ENCODE assay signal across 20 cellular contexts in the genomic region with DNA sequence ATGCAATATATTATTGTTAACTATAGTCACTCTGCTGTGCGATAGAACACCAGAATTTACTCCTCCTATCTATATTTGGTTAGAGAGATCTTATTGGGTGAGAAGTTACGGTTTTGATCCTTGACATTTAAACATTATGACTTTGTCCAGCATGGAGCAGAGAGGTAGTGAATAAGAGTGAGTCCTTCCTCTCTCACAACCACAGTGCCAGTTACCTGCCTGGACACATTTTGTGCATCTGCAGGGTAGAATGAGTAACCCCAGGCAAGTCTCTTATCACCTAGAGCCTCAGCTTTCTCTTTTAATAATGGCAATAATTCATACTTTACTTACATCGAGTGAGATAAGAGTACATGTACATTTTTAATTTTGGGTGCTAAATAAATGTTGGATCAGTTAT. TPM values are rescaled to one million over a fixed set of nuclear protein-coding genes. Genes with fewer than 3 reads are reported as not detected.
A peak's percentile ranks its signal among the peaks of the same experiment; 100 is the strongest.
DNase-seq lines count a peak whose midpoint lies in the region; ATAC-seq and TF ChIP-seq lines count a peak whose summit lies in the region.
"Had no signal": no experiment of that assay in that cellular context is flagged by ENCODE, and none has a peak within 500 bp of the region (broad histone marks: within the 10 kb centered on the region; RNA-seq: fewer than 3 reads in every experiment).

No MANE protein-coding gene starts in this region.

- peaks cover 10% of the 10 kb centered on the region for H3K79me2 ChIP-seq in mammary epithelial cell (ENCODE audit: insufficient read depth, low read length)

- dilution Hi-C loops in mammary epithelial cell (cut with HindIII; ENCODE audit: low sequenced_read_pairs): no loop called here

- in situ Hi-C loops in mammary epithelial cell (cut with MboI; ENCODE audit: low sequenced_read_pairs in 2 of 2): no loop called here

- CTCF ChIA-PET in mammary epithelial cell (lab: Charles Lee; ENCODE audit: low non-redundant PET): interaction anchor here (0.9 kb wide), 1 partner anchor 24 kb away, joined by 4 read pairs; a partner anchor contains a TSS
- CTCF ChIA-PET in MCF 10A (lab: Yijun Ruan, JAX): interaction anchor here (1.1 kb wide), 1 partner anchor 8 kb away, joined by 4 read pairs; no protein-coding TSS in a partner anchor

- no peak overlapping the region for H2AFZ ChIP-seq in mammary epithelial cell (ENCODE audit: low read depth, low read length)

- H3K9ac ChIP-seq in mammary epithelial cell (ENCODE audit: insufficient read depth, low read length): no peak overlapping the region
- H3K9ac ChIP-seq: BLaER1 treated with 17β-estradiol and CSF1 and Interleukin-3, amounts not matched to agents 10 nM and 100 nM had no signal

- intact Hi-C loops in mammary epithelial cell (cut with micrococcal nuclease): no loop called here
- intact Hi-C loops in MCF 10A (cut with micrococcal nuclease): no loop called here

- H3K4me3 Mint-ChIP-seq in MCF 10A (ENCODE audit: unreplicated experiment): no peak overlapping the region
- H3K4me3 Mint-ChIP-seq in activated T-helper 17 cell treated with anti-CD3 and anti-CD28 coated beads, Interleukin-2, amount 50 U/mL, for 72 hours: no peak overlapping the region

- H4K20me1 ChIP-seq in mammary epithelial cell (ENCODE audit: insufficient read depth, low read length): no peaks in the 10 kb centered on the region
- H4K20me1 ChIP-seq: BLaER1 treated with 17β-estradiol and CSF1 and Interleukin-3, amounts not matched to agents 10 nM and 100 nM had no signal

- POLR2A ChIA-PET in MCF 10A (lab: Yijun Ruan, JAX): interaction anchor here (0.9 to 1.2 kb wide), 3 partner anchors 8 to 10 kb away, joined by 3 to 4 read pairs (median 3); no protein-coding TSS in a partner anchor

- H3K27me3 ChIP-seq in mammary epithelial cell (ENCODE audit: insufficient read depth, low read length) (no peaks in the 10 kb centered on the region), foreskin keratinocyte (no peaks in the 10 kb centered on the region), suprapubic skin (no peaks in the 10 kb centered on the region)
- H3K27me3 ChIP-seq: BLaER1 treated with 17β-estradiol and CSF1 and Interleukin-3, amounts not matched to agents 10 nM and 100 nM had no signal

- no peak overlapping the region for H3K4me3 ChIP-seq in mammary epithelial cell (replicated peaks in 1 of 3; ENCODE audit: insufficient read depth in 1 of 3, low read depth in 2 of 3, low read length in 3 of 3)
- no peak overlapping the region for H3K4me3 ChIP-seq in suprapubic skin
- H3K4me3 ChIP-seq in foreskin fibroblast (ENCODE audit: low read depth in 1 of 2, low read length in 2 of 2): no peak overlapping the region
- H3K4me3 ChIP-seq: BLaER1 treated with 17β-estradiol and CSF1 and Interleukin-3, amounts not matched to agents 10 nM and 100 nM had no signal

- WGBS in mammary epithelial cell (ENCODE audit: low coverage, missing lambda C conversion rate): 17% methylated on average over 3 of the region's 3 CpGs
- WGBS in suprapubic skin: 58% methylated on average over 3 of the region's 3 CpGs

- no peaks in the 10 kb centered on the region for H3K36me3 ChIP-seq in mammary epithelial cell (ENCODE audit: insufficient read depth, low read length)
- H3K36me3 ChIP-seq in suprapubic skin: no peaks in the 10 kb centered on the region
- H3K36me3 ChIP-seq: BLaER1 treated with 17β-estradiol and CSF1 and Interleukin-3, amounts not matched to agents 10 nM and 100 nM had no signal

- H3K27ac ChIP-seq in mammary epithelial cell (ENCODE audit: insufficient read depth, low read depth, low read length) (no peak overlapping the region), foreskin keratinocyte (peak overlapping the region; percentile 37), suprapubic skin (peak overlapping the region; percentile 48)
- H3K27ac ChIP-seq: BLaER1 treated with 17β-estradiol and CSF1 and Interleukin-3, amounts not matched to agents 10 nM and 100 nM had no signal

- H3K9me3 ChIP-seq in mammary epithelial cell (replicated peaks; ENCODE audit: insufficient read depth, low read length) (no peaks in the 10 kb centered on the region), suprapubic skin (no peaks in the 10 kb centered on the region)

- no peaks in the 10 kb centered on the region for H3K9me3 Mint-ChIP-seq in MCF 10A (ENCODE audit: unreplicated experiment)
- peaks cover 4% of the 10 kb centered on the region for H3K9me3 Mint-ChIP-seq in activated T-helper 17 cell treated with anti-CD3 and anti-CD28 coated beads, Interleukin-2, amount 50 U/mL, for 72 hours

- peak; percentile 35 for ATAC-seq in activated T-helper 17 cell treated with anti-CD3 and anti-CD28 coated beads, Interleukin-2, amount 50 U/mL, for 72 hours (replicated peaks)
- peak; percentile 97 for ATAC-seq in foreskin keratinocyte
- ATAC-seq in HG02798 (IDR thresholded peaks at IDR 0.05; ENCODE audit: poor library complexity, unreplicated experiment): no peak
- ATAC-seq: HepG2 had no signal

- H3K27me3 Mint-ChIP-seq in MCF 10A (ENCODE audit: insufficient read depth, unreplicated experiment): no peaks in the 10 kb centered on the region
- no peaks in the 10 kb centered on the region for H3K27me3 Mint-ChIP-seq in activated T-helper 17 cell treated with anti-CD3 and anti-CD28 coated beads, Interleukin-2, amount 50 U/mL, for 72 hours

- no peaks in the 10 kb centered on the region for H3K36me3 Mint-ChIP-seq in MCF 10A (ENCODE audit: insufficient read depth, unreplicated experiment)
- H3K36me3 Mint-ChIP-seq in activated T-helper 17 cell treated with anti-CD3 and anti-CD28 coated beads, Interleukin-2, amount 50 U/mL, for 72 hours (ENCODE audit: low read depth): peaks cover 33% of the 10 kb centered on the region

- DNase-seq in mammary epithelial cell (peak; percentile 86), MCF 10A (ENCODE audit: unreplicated experiment) (no peak), foreskin keratinocyte (peak; percentile 83 to 91), suprapubic skin (ENCODE audit: low spot score in 2 of 2) (no peak), germinal center (ENCODE audit: low spot score) (no peak), foreskin fibroblast (no peak)
- DNase-seq: GOT3, KG1, MV-4-11, NCI-H187, NCI-H510A, NCI-H748 treated with DMSO at 0.1 percent for 48 hours, OCI-M1, SIG-M5 had no signal

- TF ChIP-seq POLR2A in suprapubic skin (IDR thresholded peaks at IDR 0.05): no peak

- H3K4me1 ChIP-seq in mammary epithelial cell (ENCODE audit: insufficient read depth, low read length): peaks cover 54% of the 10 kb centered on the region
- H3K4me1 ChIP-seq in foreskin keratinocyte: peaks cover 35% of the 10 kb centered on the region
- H3K4me1 ChIP-seq in suprapubic skin: peaks cover 67% of the 10 kb centered on the region

- TF ChIP-seq EP300 in suprapubic skin (IDR thresholded peaks at IDR 0.05): no peak

- no peak overlapping the region for H3K27ac Mint-ChIP-seq in MCF 10A (ENCODE audit: low read depth, unreplicated experiment)
- H3K27ac Mint-ChIP-seq in activated T-helper 17 cell treated with anti-CD3 and anti-CD28 coated beads, Interleukin-2, amount 50 U/mL, for 72 hours: peak overlapping the region; percentile 40

- BruUV-seq in mammary epithelial cell (replicated peaks; lab: Mats Ljungman, UMichigan) (no TSS peak), MCF 10A (replicated peaks; lab: Mats Ljungman, UMichigan) (no TSS peak)

- H3K4me2 ChIP-seq in mammary epithelial cell (ENCODE audit: insufficient read depth, low read depth, low read length): peak overlapping the region; percentile 58
- H3K4me2 ChIP-seq: BLaER1 treated with 17β-estradiol and CSF1 and Interleukin-3, amounts not matched to agents 10 nM and 100 nM had no signal

- H3K4me1 Mint-ChIP-seq in MCF 10A (ENCODE audit: insufficient read depth, unreplicated experiment): peaks cover 39% of the 10 kb centered on the region
- peaks cover 56% of the 10 kb centered on the region for H3K4me1 Mint-ChIP-seq in activated T-helper 17 cell treated with anti-CD3 and anti-CD28 coated beads, Interleukin-2, amount 50 U/mL, for 72 hours

- TF ChIP-seq CTCF in mammary epithelial cell (conservative IDR thresholded peaks at IDR 0.05 in 1 of 2, IDR thresholded peaks at IDR 0.05 in 1 of 2; ENCODE audit: extremely low read depth in 1 of 2, insufficient read depth in 1 of 2, low read depth in 1 of 2, low read length in 2 of 2) (no peak), MCF 10A (IDR thresholded peaks at IDR 0.05; ENCODE audit: unreplicated experiment) (no peak), foreskin keratinocyte (conservative IDR thresholded peaks at IDR 0.05) (no peak), suprapubic skin (IDR thresholded peaks at IDR 0.05) (no peak), foreskin fibroblast (IDR thresholded peaks at IDR 0.05; ENCODE audit: low read depth, low read length) (no peak)

RNA-seq across cellular contexts. Expression of a gene that starts 24.1 kb away (rescaled TPM):
- 10 to 100 TPM in 1 of 2 donors, 1 to 10 TPM in 1; 8.6 to 16.2 TPM for total RNA-seq in mammary epithelial cell
- 3.4 TPM for polyA plus RNA-seq in mammary epithelial cell
- polyA minus RNA-seq in mammary epithelial cell: 9.9 TPM
- total RNA-seq in MCF 10A (2022): 9.4 and 10.4 TPM in 2 replicates
- total RNA-seq in activated T-helper 17 cell treated with anti-CD3 and anti-CD28 coated beads, Interleukin-2, amount 50 U/mL, for 72 hours: 100 to 1,000 TPM; 109 to 143 TPM
- 4.5 and 6.9 TPM in 2 replicates for total RNA-seq in foreskin keratinocyte
- polyA plus RNA-seq in foreskin keratinocyte: 0.95 and 1.2 TPM in 2 replicates
- 10 to 100 TPM; 35.7 to 63.7 (median 40.2) TPM for total RNA-seq in suprapubic skin

RNA-seq across cellular contexts. Expression of a gene that starts 52.3 kb away (rescaled TPM):
- total RNA-seq in mammary epithelial cell (not detected), MCF 10A (2022) (not detected in 2 replicates), foreskin keratinocyte (not detected in 2 replicates), suprapubic skin (not detected)
- polyA plus RNA-seq in mammary epithelial cell (not detected), foreskin keratinocyte (not detected in 2 replicates)
- not detected for polyA minus RNA-seq in mammary epithelial cell
- not detected for total RNA-seq in activated T-helper 17 cell treated with anti-CD3 and anti-CD28 coated beads, Interleukin-2, amount 50 U/mL, for 72 hours
- total RNA-seq: A673, HepG2, RPMI7951 had no signal
- polyA plus RNA-seq: HepG2 had no signal

Comparison
In these comparisons a context has a peak if more than half of its experiments do, and no peak if none do; other contexts are left out.
1. DNase-seq: peak in mammary epithelial cell (single experiment) and foreskin keratinocyte (2 of 2); none in MCF 10A (single experiment), suprapubic skin (0 of 2), germinal center (single experiment) and foreskin fibroblast (0 of 2).